Comparison of ENCODE assay signal across 9 cellular contexts in genomic region chr18:48540329-48541025, GRCh38. TPM values are rescaled to one million over a fixed set of nuclear protein-coding genes. Genes with fewer than 3 reads are reported as not detected.
DNase-seq lines count a peak whose midpoint lies in the region; ATAC-seq and TF ChIP-seq lines count a peak whose summit lies in the region.
"Had no signal": no experiment of that assay in that cellular context is flagged by ENCODE, and none has a peak within 500 bp of the region (broad histone marks: within the 10 kb centered on the region; RNA-seq: fewer than 3 reads in every experiment).

No MANE protein-coding gene starts in this region.

- peak; percentile 53 for TF ChIP-seq CTCF in HEK293 (tag by site-specific recombination; IDR thresholded peaks at IDR 0.05)
- peak; percentile 60 for TF ChIP-seq CTCF in endodermal cell (conservative IDR thresholded peaks at IDR 0.05)

- peaks cover 2% of the 10 kb centered on the region for H3K27me3 Mint-ChIP-seq in endodermal cell (ENCODE audit: insufficient read depth)
- peaks cover 5% of the 10 kb centered on the region for H3K27me3 Mint-ChIP-seq in memory B cell

- H3K4me1 ChIP-seq in HEK293 (ENCODE audit: control insufficient read depth, insufficient read depth, low read length), result peaks cover 15% of the 10 kb centered on the region
- H3K4me1 ChIP-seq in endodermal cell (ENCODE audit: control insufficient read depth, insufficient read depth, low read length), result peaks cover 9% of the 10 kb centered on the region

- H3K4me3 Mint-ChIP-seq in endodermal cell (peak overlapping the region; percentile 73), memory B cell (peak overlapping the region; percentile 92)

- DNase-seq in EL (peak; percentile 73), NCI-H2227 (lab: John Stamatoyannopoulos, UW; ENCODE audit: unreplicated experiment) (peak; percentile 70), endodermal cell (peak; percentile 89), memory B cell (ENCODE audit: low spot score in 2 of 2) (peak; percentile 17 to 51)
- peak; percentile 74 for DNase-seq in activated CD8-positive, alpha-beta memory T cell treated with anti-CD3 and anti-CD28 coated beads for 24 hours
- DNase-seq in stimulated activated naive CD4-positive, alpha-beta T cell treated with Interleukin-2 at 50 U/mL for 16 hours (lab: John Stamatoyannopoulos, UW), result peak; percentile 44

- H3K27ac ChIP-seq in HEK293 (ENCODE audit: extremely low read depth, low read depth, low read length) (peak overlapping the region; percentile 74; the same call in 1 of the 2 replicates), endodermal cell (ENCODE audit: low read depth, low read length) (no peak overlapping the region)

- H3K27me3 ChIP-seq in endodermal cell (ENCODE audit: control insufficient read depth, insufficient read depth, low read length, poor library complexity, severe bottlenecking), result no peaks in the 10 kb centered on the region

- CTCF ChIA-PET in HEK293 (lab: Yijun Ruan, JAX), result no interaction called here

- H3K27ac Mint-ChIP-seq in endodermal cell, result peak overlapping the region; percentile 64
- H3K27ac Mint-ChIP-seq in memory B cell, result no peak overlapping the region
- H3K27ac Mint-ChIP-seq: activated naive CD4-positive, alpha-beta T cell treated with anti-CD3 and anti-CD28 coated beads, Interleukin-2, amount 50 U/mL, for 72 hours had no signal

- H3K4me3 ChIP-seq in HEK293 (ENCODE audit: low read depth, low read length) (peak overlapping the region; percentile 68), endodermal cell (ENCODE audit: low read length) (peak overlapping the region; percentile 91)

- H3K36me3 ChIP-seq in HEK293 (ENCODE audit: control insufficient read depth in 2 of 2, insufficient read depth in 1 of 2, low read length in 2 of 2), result no peaks in the 10 kb centered on the region
- peaks cover 4% of the 10 kb centered on the region for H3K36me3 ChIP-seq in endodermal cell (ENCODE audit: control insufficient read depth, insufficient read depth, low read length)

- peak; percentile 68 for ATAC-seq in memory B cell (ENCODE audit: low read depth)
- no peak for ATAC-seq in HG03520 (IDR thresholded peaks at IDR 0.05; ENCODE audit: unreplicated experiment)

- peak overlapping the region; percentile 65 for H3K9ac ChIP-seq in endodermal cell (ENCODE audit: extremely low read depth, low read length, poor library complexity, severe bottlenecking)

- H3K9me3 Mint-ChIP-seq in endodermal cell (no peaks in the 10 kb centered on the region), memory B cell (no peaks in the 10 kb centered on the region)
- H3K9me3 Mint-ChIP-seq: activated naive CD4-positive, alpha-beta T cell treated with anti-CD3 and anti-CD28 coated beads, Interleukin-2, amount 50 U/mL, for 72 hours had no signal

- H3K9me3 ChIP-seq in HEK293 (ENCODE audit: control insufficient read depth, insufficient read depth, low read depth, low read length), result no peaks in the 10 kb centered on the region
- no peaks in the 10 kb centered on the region for H3K9me3 ChIP-seq in endodermal cell (ENCODE audit: control insufficient read depth, low read length)

- WGBS in endodermal cell (ENCODE audit: insufficient coverage in 1 of 2, insufficient read length in 1 of 2), 2 experiments, result 0% methylated on average over 24 to 80 of the region's 80 CpGs

- POLR2A ChIA-PET in HEK293 (lab: Yijun Ruan, JAX), result no interaction called here

- peaks cover 37% of the 10 kb centered on the region for H3K4me1 Mint-ChIP-seq in endodermal cell
- peaks cover 3% of the 10 kb centered on the region for H3K4me1 Mint-ChIP-seq in memory B cell

- H3K36me3 Mint-ChIP-seq in endodermal cell (ENCODE audit: low read depth) (no peaks in the 10 kb centered on the region), memory B cell (no peaks in the 10 kb centered on the region)
- H3K36me3 Mint-ChIP-seq: activated naive CD4-positive, alpha-beta T cell treated with anti-CD3 and anti-CD28 coated beads, Interleukin-2, amount 50 U/mL, for 72 hours had no signal

TF ChIP-seq in HEK293, 187 proteins besides CTCF, POLR2A, EP300 and RAD21 (continues in another document):
- TF ChIP-seq ZFP37 (tag by site-specific recombination; IDR thresholded peaks at IDR 0.05), result peak; percentile 72; the same call in 1 of the 2 replicates
- TF ChIP-seq, protein P1, sequence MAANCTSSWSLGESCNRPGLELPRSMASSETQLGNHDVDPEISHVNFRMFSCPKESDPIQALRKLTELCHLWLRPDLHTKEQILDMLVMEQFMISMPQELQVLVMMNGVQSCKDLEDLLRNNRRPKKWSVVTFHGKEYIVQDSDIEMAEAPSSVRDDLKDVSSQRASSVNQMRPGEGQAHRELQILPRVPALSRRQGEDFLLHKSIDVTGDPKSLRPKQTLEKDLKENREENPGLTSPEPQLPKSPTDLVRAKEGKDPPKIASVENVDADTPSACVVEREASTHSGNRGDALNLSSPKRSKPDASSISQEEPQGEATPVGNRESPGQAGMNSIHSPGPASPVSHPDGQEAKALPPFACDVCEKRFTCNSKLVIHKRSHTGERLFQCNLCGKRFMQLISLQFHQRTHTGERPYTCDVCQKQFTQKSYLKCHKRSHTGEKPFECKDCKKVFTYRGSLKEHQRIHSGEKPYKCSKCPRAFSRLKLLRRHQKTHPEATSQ (tag by site-specific recombination; IDR thresholded peaks at IDR 0.05), result peak; percentile 12; the same call in 1 of the 2 replicates
- no peak for TF ChIP-seq ZNF560 (tag by site-specific recombination; IDR thresholded peaks at IDR 0.05; ENCODE audit: borderline replicate concordance)
- TF ChIP-seq AEBP2 (tag by site-specific recombination; IDR thresholded peaks at IDR 0.05; ENCODE audit: borderline replicate concordance), result no peak
- no peak for TF ChIP-seq ZNF133 (tag by site-specific recombination; IDR thresholded peaks at IDR 0.05)
- peak; percentile 94 for TF ChIP-seq ZNF121 (tag by site-specific recombination; IDR thresholded peaks at IDR 0.05)
- no peak for TF ChIP-seq ZNF248 (tag by site-specific recombination; IDR thresholded peaks at IDR 0.05)
- TF ChIP-seq EGR2 (tag by site-specific recombination; IDR thresholded peaks at IDR 0.05; ENCODE audit: low read depth), result peak; percentile 88
- TF ChIP-seq ZNF76 (tag by site-specific recombination; IDR thresholded peaks at IDR 0.05; ENCODE audit: borderline replicate concordance, low read depth), result 0 out of 2 replicates have a peak, but pooled peaks have one; percentile 19
- no peak for TF ChIP-seq OVOL3 (tag by site-specific recombination; IDR thresholded peaks at IDR 0.05)
- no peak for TF ChIP-seq ZNF549 (tag by site-specific recombination; IDR thresholded peaks at IDR 0.05)
- no peak for TF ChIP-seq PRDM1 (tag by site-specific recombination; IDR thresholded peaks at IDR 0.05)
- TF ChIP-seq ZFP3 (tag by site-specific recombination; IDR thresholded peaks at IDR 0.05; ENCODE audit: low read depth), result no peak
- TF ChIP-seq GLIS2 (tag by site-specific recombination; IDR thresholded peaks at IDR 0.05), result peak; percentile 94
- TF ChIP-seq PBX3 (CRISPR knock-in tag; IDR thresholded peaks at IDR 0.05), result 0 out of 2 replicates have a peak, but pooled peaks have one; percentile 31
- no peak for TF ChIP-seq ZNF2 (tag by site-specific recombination; IDR thresholded peaks at IDR 0.05)
- no peak for TF ChIP-seq ZNF148 (tag by site-specific recombination; IDR thresholded peaks at IDR 0.05; ENCODE audit: borderline replicate concordance)
- TF ChIP-seq MZF1 (tag by site-specific recombination; IDR thresholded peaks at IDR 0.05; ENCODE audit: borderline replicate concordance), result no peak
- TF ChIP-seq SP3 (tag by site-specific recombination; IDR thresholded peaks at IDR 0.05), result peak; percentile 82

RNA-seq across cellular contexts. Expression of gene CTIF, which starts 1.6 kb away (rescaled TPM):
- 10 to 100 TPM; 33.8 to 41.6 TPM for total RNA-seq in endodermal cell
- 35.4 TPM for polyA plus RNA-seq in endodermal cell (2013, experiment 1 of 2)
- 34.4 TPM for polyA plus RNA-seq in endodermal cell (2013, experiment 2 of 2)

Comparison
In these comparisons a context has a peak if more than half of its experiments do, and no peak if none do; other contexts are left out.
1. DNase-seq: peak in every context shown above with its lines; median percentile 89 in endodermal cell; 74 in activated CD8-positive, alpha-beta memory T cell treated with anti-CD3 and anti-CD28 coated beads for 24 hours; 73 in EL; 70 in NCI-H2227; 44 in stimulated activated naive CD4-positive, alpha-beta T cell treated with Interleukin-2 at 50 U/mL for 16 hours; 34 in memory B cell.